12 cellular contexts compared by ENCODE assay signal in genomic region chr14:69574954-69575295, GRCh38. TPM values are rescaled to one million over a fixed set of nuclear protein-coding genes. Genes with fewer than 3 reads are reported as not detected.
DNase-seq lines count a peak whose midpoint lies in the region; ATAC-seq, FAIRE-seq and TF ChIP-seq lines count a peak whose summit lies in the region.
"Had no signal": no experiment of that assay in that cellular context is flagged by ENCODE, and none has a peak within 500 bp of the region (broad histone marks: within the 10 kb centered on the region; RNA-seq: fewer than 3 reads in every experiment).

No MANE protein-coding gene starts in this region.

- H4K20me1 ChIP-seq in mammary epithelial cell (ENCODE audit: insufficient read depth, low read length) (peaks cover 6% of the 10 kb centered on the region), keratinocyte (ENCODE audit: control insufficient read depth, extremely low read depth, insufficient read depth, low read length) (no peaks in the 10 kb centered on the region)

- in situ Hi-C loops in mammary epithelial cell (cut with MboI; ENCODE audit: low sequenced_read_pairs in 2 of 2): loop anchor here (5.0 kb wide), 1 partner anchor 38 kb away; no protein-coding TSS in a partner anchor

- no peaks in the 10 kb centered on the region for H3K9me3 Mint-ChIP-seq in MCF 10A (ENCODE audit: unreplicated experiment)
- H3K9me3 Mint-ChIP-seq in WTC11: no peaks in the 10 kb centered on the region

- ATAC-seq in WTC11 (no peak), upper lobe of right lung (no peak), HG03439 (IDR thresholded peaks at IDR 0.05; ENCODE audit: unreplicated experiment) (no peak), HG03196 (IDR thresholded peaks at IDR 0.05; ENCODE audit: unreplicated experiment) (no peak)

- peaks cover 12% of the 10 kb centered on the region for H3K4me1 ChIP-seq in mammary epithelial cell (ENCODE audit: insufficient read depth, low read length)
- H3K4me1 ChIP-seq in keratinocyte (ENCODE audit: control insufficient read depth, extremely low read depth, insufficient read depth, low read length): peaks cover 8% of the 10 kb centered on the region
- peaks cover 30% of the 10 kb centered on the region for H3K4me1 ChIP-seq in upper lobe of right lung

- peaks cover 11% of the 10 kb centered on the region for H3K4me1 Mint-ChIP-seq in MCF 10A (ENCODE audit: insufficient read depth, unreplicated experiment)
- H3K4me1 Mint-ChIP-seq in WTC11: peaks cover 10% of the 10 kb centered on the region

- intact Hi-C loops in MCF 10A (cut with micrococcal nuclease): loop anchor here (1.0 to 2.0 kb wide), 2 partner anchors 40 to 332 kb away; no protein-coding TSS in a partner anchor
- intact Hi-C loops in mammary epithelial cell (cut with micrococcal nuclease): loop anchor here (1.0 to 2.0 kb wide), 2 partner anchors 14 to 40 kb away; no protein-coding TSS in a partner anchor
- intact Hi-C loops in upper lobe of right lung (cut with DNase I): no loop called here

- no peak for FAIRE-seq in keratinocyte (lab: Jason Lieb, UNC)

- H3K27ac Mint-ChIP-seq in MCF 10A (ENCODE audit: low read depth, unreplicated experiment) (no peak overlapping the region), WTC11 (no peak overlapping the region)

- WGBS in mammary epithelial cell (ENCODE audit: low coverage, missing lambda C conversion rate): 42% methylated on average over 5 of the region's 5 CpGs

- H3K9me1 ChIP-seq in keratinocyte (ENCODE audit: control insufficient read depth, extremely low read depth, insufficient read depth, low read length): no peaks in the 10 kb centered on the region

- H2AFZ ChIP-seq in mammary epithelial cell (ENCODE audit: low read depth, low read length): no peak overlapping the region
- no peak overlapping the region for H2AFZ ChIP-seq in keratinocyte (ENCODE audit: control insufficient read depth, low read length)

- H3K36me3 ChIP-seq in mammary epithelial cell (ENCODE audit: insufficient read depth, low read length) (no peaks in the 10 kb centered on the region), keratinocyte (ENCODE audit: control insufficient read depth in 2 of 2, extremely low read depth in 1 of 2, insufficient read depth in 2 of 2, low read length in 2 of 2) (no peaks in the 10 kb centered on the region), upper lobe of right lung (no peaks in the 10 kb centered on the region)
- H3K36me3 ChIP-seq: transverse colon had no signal

- DNase-seq in MCF 10A (ENCODE audit: unreplicated experiment) (no peak), mammary epithelial cell (no peak), WTC11 (ENCODE audit: low spot score) (no peak), keratinocyte (ENCODE audit: low read depth, low spot score) (no peak), upper lobe of right lung (no peak), AG20443 (ENCODE audit: low spot score) (no peak)
- DNase-seq: NCI-H2081 treated with DMSO at 0.1 percent for 48 hours had no signal

- H3K79me2 ChIP-seq in mammary epithelial cell (ENCODE audit: insufficient read depth, low read length) (no peaks in the 10 kb centered on the region), keratinocyte (ENCODE audit: control insufficient read depth, insufficient read depth, low read length) (no peaks in the 10 kb centered on the region)

- CTCF ChIA-PET in MCF 10A (lab: Yijun Ruan, JAX) (interaction anchor here (0.6 to 7.4 kb wide), 29 partner anchors 11 to 1599 kb away, joined by 3 to 113 read pairs (median 3); no protein-coding TSS in a partner anchor), mammary epithelial cell (lab: Charles Lee; ENCODE audit: low non-redundant PET) (interaction anchor here (1.0 kb wide), 1 partner anchor 39 kb away, joined by 3 read pairs; no protein-coding TSS in a partner anchor), WTC11 (lab: Charles Lee) (interaction anchor here (0.5 to 5.9 kb wide), 33 partner anchors 10 to 439 kb away, joined by 3 to 130 read pairs (median 5); partner anchors contain the start of genes PLEKHD1 and SMOC1)

- no peak for TF ChIP-seq CTCF in MCF 10A (IDR thresholded peaks at IDR 0.05; ENCODE audit: unreplicated experiment)
- no peak for TF ChIP-seq CTCF in mammary epithelial cell (conservative IDR thresholded peaks at IDR 0.05 in 1 of 2, IDR thresholded peaks at IDR 0.05 in 1 of 2; ENCODE audit: extremely low read depth in 1 of 2, insufficient read depth in 1 of 2, low read depth in 1 of 2, low read length in 2 of 2)
- no peak; the same call in none of the 2 replicates for TF ChIP-seq CTCF in WTC11 (IDR thresholded peaks at IDR 0.05)
- TF ChIP-seq CTCF in keratinocyte (optimal IDR thresholded peaks at IDR 0.05 in 1 of 3, IDR thresholded peaks at IDR 0.05 in 1 of 3, conservative IDR thresholded peaks at IDR 0.05 in 1 of 3; ENCODE audit: extremely low read depth in 1 of 3, insufficient read depth in 2 of 3, low read length in 3 of 3): no peak
- TF ChIP-seq CTCF in upper lobe of right lung (IDR thresholded peaks at IDR 0.05): no peak

- no peak overlapping the region for H3K27ac ChIP-seq in mammary epithelial cell (ENCODE audit: insufficient read depth, low read depth, low read length)
- no peak overlapping the region for H3K27ac ChIP-seq in keratinocyte (ENCODE audit: control insufficient read depth, insufficient read depth, low read length)
- no peak overlapping the region for H3K27ac ChIP-seq in upper lobe of right lung
- H3K27ac ChIP-seq: epithelial cell of prostate, transverse colon had no signal

- H3K9ac ChIP-seq in mammary epithelial cell (ENCODE audit: insufficient read depth, low read length) (no peak overlapping the region), keratinocyte (ENCODE audit: control insufficient read depth, extremely low read depth, insufficient read depth, low read length) (no peak overlapping the region)

- BruUV-seq in MCF 10A (replicated peaks; lab: Mats Ljungman, UMichigan) (no TSS peak), mammary epithelial cell (replicated peaks; lab: Mats Ljungman, UMichigan) (no TSS peak)

- H3K27me3 ChIP-seq in mammary epithelial cell (ENCODE audit: insufficient read depth, low read length): peaks cover 37% of the 10 kb centered on the region
- peaks cover 61% of the 10 kb centered on the region for H3K27me3 ChIP-seq in keratinocyte (ENCODE audit: control insufficient read depth, extremely low read depth, insufficient read depth, low read length)
- H3K27me3 ChIP-seq in upper lobe of right lung: peaks cover 69% of the 10 kb centered on the region

- H3K4me2 ChIP-seq in mammary epithelial cell (ENCODE audit: insufficient read depth, low read depth, low read length) (no peak overlapping the region), keratinocyte (ENCODE audit: control insufficient read depth, extremely low read depth, insufficient read depth, low read depth, low read length) (peak overlapping the region; percentile 76)

- H3K9me3 ChIP-seq in mammary epithelial cell (replicated peaks; ENCODE audit: insufficient read depth, low read length): no peaks in the 10 kb centered on the region
- H3K9me3 ChIP-seq in keratinocyte (ENCODE audit: control insufficient read depth, low read depth, low read length): no peaks in the 10 kb centered on the region
- H3K9me3 ChIP-seq in upper lobe of right lung: no peaks in the 10 kb centered on the region
- H3K9me3 ChIP-seq: transverse colon had no signal

- H3K36me3 Mint-ChIP-seq in MCF 10A (ENCODE audit: insufficient read depth, unreplicated experiment): no peaks in the 10 kb centered on the region
- H3K36me3 Mint-ChIP-seq in WTC11: peaks cover 2% of the 10 kb centered on the region; the same call in 1 of the 2 replicates

- peaks cover 36% of the 10 kb centered on the region for H3K27me3 Mint-ChIP-seq in MCF 10A (ENCODE audit: insufficient read depth, unreplicated experiment)
- H3K27me3 Mint-ChIP-seq in WTC11 (ENCODE audit: low read depth): peaks cover 60% of the 10 kb centered on the region

- H3K4me3 Mint-ChIP-seq in MCF 10A (ENCODE audit: unreplicated experiment) (peak overlapping the region; percentile 54), WTC11 (peak overlapping the region; percentile 76)

- dilution Hi-C loops in mammary epithelial cell (cut with HindIII; ENCODE audit: low sequenced_read_pairs) (loop anchor here (25.0 kb wide), 1 partner anchor 462 kb away; no protein-coding TSS in a partner anchor), keratinocyte (cut with MboI; ENCODE audit: extremely low pct_ligation_motif_present, low sequenced_read_pairs) (no loop called here)

- H3K4me3 ChIP-seq in mammary epithelial cell (replicated peaks in 1 of 3; ENCODE audit: insufficient read depth in 1 of 3, low read depth in 2 of 3, low read length in 3 of 3) (no peak overlapping the region), keratinocyte (ENCODE audit: control insufficient read depth in 2 of 3, extremely low read depth in 1 of 3, insufficient read depth in 2 of 3, low read depth in 1 of 3, low read length in 3 of 3) (no peak overlapping the region), upper lobe of right lung (peak overlapping the region; percentile 21)
- H3K4me3 ChIP-seq: GM12878 had no signal

- POLR2A ChIA-PET in MCF 10A (lab: Yijun Ruan, JAX): interaction anchor here (0.6 to 1.2 kb wide), 2 partner anchors 39 to 404 kb away, joined by 3 to 9 read pairs; no protein-coding TSS in a partner anchor
- POLR2A ChIA-PET in WTC11 (lab: Charles Lee): interaction anchor here (0.7 to 1.8 kb wide), 4 partner anchors 19 to 192 kb away, joined by 3 to 5 read pairs (median 4); partner anchors contain the start of gene SRSF5

RNA-seq across cellular contexts. Expression of gene CCDC177, which starts 0.3 kb away (rescaled TPM):
- total RNA-seq in MCF 10A (2022) (not detected in 2 replicates), mammary epithelial cell (not detected), WTC11 (2021) (1.7 to 2.2 TPM (median 2.1 TPM) in 3 replicates), upper lobe of right lung (not detected)
- polyA plus RNA-seq in mammary epithelial cell (not detected), keratinocyte (not detected in 3 replicates)
- polyA minus RNA-seq in mammary epithelial cell (not detected), keratinocyte (not detected in 3 replicates)
- not detected for polyA plus RNA-seq in keratinocyte (2011; ENCODE audit: low read depth)
- not detected in 2 replicates for polyA plus RNA-seq in keratinocyte (2011; cell fraction: cytosol; rRNA removed)
- polyA plus RNA-seq in keratinocyte (2011; cell fraction: nucleus; rRNA removed): not detected in 2 replicates
- polyA plus RNA-seq in keratinocyte (2012; ENCODE audit: low replicate concordance): 0.03 TPM in 1 of 2 replicates, not detected in the other
- not detected for polyA minus RNA-seq in keratinocyte (2011; cell fraction: cytosol; rRNA and poly(A)+ RNA removed)
- polyA minus RNA-seq in keratinocyte (2011; cell fraction: nucleus; rRNA and poly(A)+ RNA removed): not detected in 2 replicates
- total RNA-seq: GM12878, transverse colon had no signal
- polyA plus RNA-seq: GM12878 had no signal

RNA-seq across cellular contexts. Expression of gene SUSD6, which starts 36.5 kb away (rescaled TPM):
- total RNA-seq in MCF 10A (2022) (27.7 and 32.1 TPM in 2 replicates), mammary epithelial cell (10 to 100 TPM; 34.8 to 45.6 TPM), WTC11 (2021) (6.6 to 10.1 TPM (median 8.1 TPM) in 3 replicates), upper lobe of right lung (87.5 TPM)
- polyA plus RNA-seq in mammary epithelial cell (17.1 TPM), keratinocyte (10.5 to 12.8 TPM (median 12.0 TPM) in 3 replicates)
- polyA minus RNA-seq in mammary epithelial cell (41.4 TPM), keratinocyte (17.4 to 22.2 TPM (median 19.8 TPM) in 3 replicates)
- polyA plus RNA-seq in keratinocyte (2011; ENCODE audit: low read depth): 9.1 TPM
- 4.2 and 5.2 TPM in 2 replicates for polyA plus RNA-seq in keratinocyte (2011; cell fraction: cytosol; rRNA removed)
- polyA plus RNA-seq in keratinocyte (2011; cell fraction: nucleus; rRNA removed): 42.5 and 45.1 TPM in 2 replicates
- 9.9 and 16.3 TPM in 2 replicates for polyA plus RNA-seq in keratinocyte (2012; ENCODE audit: low replicate concordance)
- polyA minus RNA-seq in keratinocyte (2011; cell fraction: cytosol; rRNA and poly(A)+ RNA removed): 7.5 TPM
- polyA minus RNA-seq in keratinocyte (2011; cell fraction: nucleus; rRNA and poly(A)+ RNA removed): 26.7 and 33.3 TPM in 2 replicates
